In genomic region chr22:44975444-44976262, GRCh38 we compare ENCODE assay signal across 1 cellular context.
TF ChIP-seq lines count a peak whose summit lies in the region.

No MANE protein-coding gene starts in this region.

TF ChIP-seq in HEK293, 187 proteins besides CTCF, POLR2A, EP300 and RAD21 (continued from another document):
- TF ChIP-seq ELK4 (IDR thresholded peaks at IDR 0.05; ENCODE audit: borderline replicate concordance, low read depth, low read length) (no peak), ZNF23 (tag by site-specific recombination; IDR thresholded peaks at IDR 0.05; ENCODE audit: borderline replicate concordance) (no peak), ZNF112 (tag by site-specific recombination; IDR thresholded peaks at IDR 0.05) (no peak), ZNF549 (tag by site-specific recombination; IDR thresholded peaks at IDR 0.05) (no peak), ZNF280C (tag by site-specific recombination; IDR thresholded peaks at IDR 0.05) (no peak), ZFP41 (tag by site-specific recombination; IDR thresholded peaks at IDR 0.05; ENCODE audit: borderline replicate concordance) (no peak), GLI2 (tag by site-specific recombination; IDR thresholded peaks at IDR 0.05; ENCODE audit: borderline replicate concordance, low read depth) (no peak), ZNF10 (tag by site-specific recombination; IDR thresholded peaks at IDR 0.05) (no peak), ZXDB (tag by site-specific recombination; IDR thresholded peaks at IDR 0.05) (peak; percentile 60; the same call in 1 of the 2 replicates), ZBTB10 (tag by site-specific recombination; IDR thresholded peaks at IDR 0.05) (no peak), ZNF18 (tag by site-specific recombination; IDR thresholded peaks at IDR 0.05) (no peak), ZNF514 (tag by site-specific recombination; IDR thresholded peaks at IDR 0.05) (no peak), ATF2 (tag by site-specific recombination; IDR thresholded peaks at IDR 0.05; ENCODE audit: low read depth) (no peak), SP3 (tag by site-specific recombination; IDR thresholded peaks at IDR 0.05) (peak; percentile 59), PATZ1 (tag by site-specific recombination; IDR thresholded peaks at IDR 0.05) (0 out of 2 replicates have a peak, but pooled peaks have one; percentile 28), ZNF785 (tag by site-specific recombination; IDR thresholded peaks at IDR 0.05) (no peak), ZBTB6 (tag by site-specific recombination; IDR thresholded peaks at IDR 0.05) (no peak), ZNF610 (tag by site-specific recombination; IDR thresholded peaks at IDR 0.05; ENCODE audit: borderline replicate concordance) (no peak), ZNF747 (tag by site-specific recombination; IDR thresholded peaks at IDR 0.05) (no peak), KLF17 (tag by site-specific recombination; IDR thresholded peaks at IDR 0.05) (0 out of 2 replicates have a peak, but pooled peaks have one; percentile 41), ZNF350 (tag by site-specific recombination; IDR thresholded peaks at IDR 0.05) (no peak), YY1 (tag by site-specific recombination; IDR thresholded peaks at IDR 0.05) (0 out of 2 replicates have a peak, but pooled peaks have one; percentile 11), ZNF211 (tag by site-specific recombination; IDR thresholded peaks at IDR 0.05; ENCODE audit: low read depth) (no peak), ZBTB21 (tag by site-specific recombination; IDR thresholded peaks at IDR 0.05) (no peak), ZNF366 (tag by site-specific recombination; conservative IDR thresholded peaks at IDR 0.05) (no peak), ZNF658 (tag by site-specific recombination; IDR thresholded peaks at IDR 0.05) (no peak), ZNF239 (tag by site-specific recombination; IDR thresholded peaks at IDR 0.05) (no peak), GLI4 (tag by site-specific recombination; IDR thresholded peaks at IDR 0.05) (no peak), IKZF3 (tag by site-specific recombination; IDR thresholded peaks at IDR 0.05) (no peak), KLF1 (tag by site-specific recombination; IDR thresholded peaks at IDR 0.05) (peak; percentile 82), ZNF324 (tag by site-specific recombination; IDR thresholded peaks at IDR 0.05) (no peak), ZNF473 (tag by site-specific recombination; IDR thresholded peaks at IDR 0.05) (no peak), ZNF639 (tag by site-specific recombination; IDR thresholded peaks at IDR 0.05) (peak; percentile 40; the same call in 1 of the 2 replicates), ZNF426 (tag by site-specific recombination; IDR thresholded peaks at IDR 0.05) (no peak), ZNF707 (tag by site-specific recombination; IDR thresholded peaks at IDR 0.05) (no peak), ZFP37 (tag by site-specific recombination; IDR thresholded peaks at IDR 0.05) (no peak), KLF8 (tag by site-specific recombination; IDR thresholded peaks at IDR 0.05) (peak; percentile 80)
TF ChIP-seq in HEK293: peak in this region for 21.
